In genomic region chr2:231685349-231686191, GRCh38 we compare ENCODE assay signal across 1 cellular context.
A peak's percentile ranks its signal among the peaks of the same experiment; 100 is the strongest.
TF ChIP-seq lines count a peak whose summit lies in the region.

No MANE protein-coding gene starts in this region.

TF ChIP-seq in HepG2, 621 proteins besides CTCF, POLR2A, EP300 and RAD21 (continued from another document and continues in another):
- no peak for TF ChIP-seq LRRFIP1 (CRISPR knock-in tag; conservative IDR thresholded peaks at IDR 0.05)
- no peak for TF ChIP-seq ZNF207 (IDR thresholded peaks at IDR 0.05; ENCODE audit: borderline replicate concordance)
- TF ChIP-seq TP53 (CRISPR knock-in tag; conservative IDR thresholded peaks at IDR 0.05): no peak
- TF ChIP-seq FOXP1 (IDR thresholded peaks at IDR 0.05): no peak
- no peak for TF ChIP-seq FOXP1 (CRISPR knock-in tag; IDR thresholded peaks at IDR 0.05)
- TF ChIP-seq NFYC (CRISPR knock-in tag; IDR thresholded peaks at IDR 0.05): no peak
- no peak for TF ChIP-seq SIN3A (IDR thresholded peaks at IDR 0.05; ENCODE audit: borderline replicate concordance, low read depth, low read length)
- TF ChIP-seq ZNF839 (CRISPR knock-in tag; IDR thresholded peaks at IDR 0.05; ENCODE audit: borderline replicate concordance): no peak
- TF ChIP-seq ZNF574 (CRISPR knock-in tag; IDR thresholded peaks at IDR 0.05): peak; percentile 98
- no peak for TF ChIP-seq ZNF510 (CRISPR knock-in tag; IDR thresholded peaks at IDR 0.05; ENCODE audit: low read depth)
- no peak for TF ChIP-seq MTF1 (CRISPR knock-in tag; IDR thresholded peaks at IDR 0.05)
- no peak for TF ChIP-seq ZNF530 (CRISPR knock-in tag; IDR thresholded peaks at IDR 0.05; ENCODE audit: low read depth)
- TF ChIP-seq ATAD3A (CRISPR knock-in tag; IDR thresholded peaks at IDR 0.05): no peak
- no peak for TF ChIP-seq ZNF180 (CRISPR knock-in tag; IDR thresholded peaks at IDR 0.05; ENCODE audit: borderline replicate concordance, low read depth)
- no peak for TF ChIP-seq SMYD3 (CRISPR knock-in tag; IDR thresholded peaks at IDR 0.05)
- no peak for TF ChIP-seq PREB (CRISPR knock-in tag; IDR thresholded peaks at IDR 0.05)
- no peak for TF ChIP-seq RORA (CRISPR knock-in tag; IDR thresholded peaks at IDR 0.05)
- no peak for TF ChIP-seq FOXO4 (CRISPR knock-in tag; conservative IDR thresholded peaks at IDR 0.05)
- peak; percentile 63 for TF ChIP-seq MYC (CRISPR knock-in tag; IDR thresholded peaks at IDR 0.05; ENCODE audit: borderline replicate concordance)
- no peak for TF ChIP-seq MAFK (conservative IDR thresholded peaks at IDR 0.05 in 1 of 2, IDR thresholded peaks at IDR 0.05 in 1 of 2; ENCODE audit: low read length in 2 of 2)
- TF ChIP-seq ATF5 (CRISPR knock-in tag; IDR thresholded peaks at IDR 0.05; ENCODE audit: low read depth): no peak
- TF ChIP-seq CBFB (CRISPR knock-in tag; IDR thresholded peaks at IDR 0.05): no peak
- peak; percentile 52; the same call in 1 of the 2 replicates for TF ChIP-seq KAT8 (CRISPR knock-in tag; IDR thresholded peaks at IDR 0.05)
- peak; percentile 50; the same call in 1 of the 2 replicates for TF ChIP-seq THAP9 (CRISPR knock-in tag; IDR thresholded peaks at IDR 0.05; ENCODE audit: borderline replicate concordance)
- TF ChIP-seq ARID2 (CRISPR knock-in tag; IDR thresholded peaks at IDR 0.05; ENCODE audit: borderline replicate concordance): no peak
- peak; percentile 60 for TF ChIP-seq STAG1 (CRISPR knock-in tag; IDR thresholded peaks at IDR 0.05)
- TF ChIP-seq TCF7 (IDR thresholded peaks at IDR 0.05; ENCODE audit: low read depth): no peak
- no peak for TF ChIP-seq PAWR (CRISPR knock-in tag; IDR thresholded peaks at IDR 0.05; ENCODE audit: borderline replicate concordance)
- peak; percentile 82 for TF ChIP-seq MAX (IDR thresholded peaks at IDR 0.05)
- peak; percentile 55; the same call in 1 of the 2 replicates for TF ChIP-seq ZNF205 (CRISPR knock-in tag; IDR thresholded peaks at IDR 0.05)
- TF ChIP-seq HOXA7 (CRISPR knock-in tag; IDR thresholded peaks at IDR 0.05): no peak
- TF ChIP-seq TFDP2 (CRISPR knock-in tag; IDR thresholded peaks at IDR 0.05): no peak
- no peak for TF ChIP-seq ZNF460 (CRISPR knock-in tag; IDR thresholded peaks at IDR 0.05; ENCODE audit: borderline replicate concordance)
- TF ChIP-seq CEBPZ (IDR thresholded peaks at IDR 0.05; ENCODE audit: low read length): no peak
- no peak for TF ChIP-seq ZNF264 (CRISPR knock-in tag; IDR thresholded peaks at IDR 0.05)
- TF ChIP-seq GABPB1 (CRISPR knock-in tag; IDR thresholded peaks at IDR 0.05): peak; percentile 48
- peak; percentile 59; the same call in 1 of the 2 replicates for TF ChIP-seq THAP8 (CRISPR knock-in tag; IDR thresholded peaks at IDR 0.05; ENCODE audit: borderline replicate concordance)
- TF ChIP-seq KLF16 (CRISPR knock-in tag; IDR thresholded peaks at IDR 0.05): no peak
- TF ChIP-seq KLF13 (CRISPR knock-in tag; IDR thresholded peaks at IDR 0.05): no peak
- TF ChIP-seq ZBTB14 (CRISPR knock-in tag; IDR thresholded peaks at IDR 0.05): no peak
- TF ChIP-seq ZNF12 (CRISPR knock-in tag; IDR thresholded peaks at IDR 0.05): no peak
- no peak for TF ChIP-seq NFE2L1 (CRISPR knock-in tag; IDR thresholded peaks at IDR 0.05; ENCODE audit: borderline replicate concordance)
